1 cellular context compared by ENCODE assay signal in the genomic region with DNA sequence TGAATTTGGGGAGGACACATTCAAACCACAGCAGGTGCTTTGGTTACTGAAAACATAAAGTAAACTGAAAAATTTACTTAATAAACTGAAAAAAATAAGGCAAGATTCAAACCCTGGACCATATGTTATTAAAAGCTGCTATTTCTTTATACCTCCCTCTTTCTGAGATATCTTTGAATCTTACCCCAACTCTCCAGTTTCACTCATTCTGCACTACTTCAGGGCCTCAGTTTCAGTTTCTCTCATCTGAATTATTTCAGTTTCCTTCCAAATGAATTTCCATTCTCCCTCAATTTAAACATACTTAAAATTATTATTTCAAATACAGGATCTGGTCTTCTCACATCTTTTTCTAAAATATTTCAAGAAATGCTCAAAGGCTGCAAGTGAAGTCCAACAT.
TF ChIP-seq lines count a peak whose summit lies in the region.

No MANE protein-coding gene starts in this region.

TF ChIP-seq in GM12878, 131 proteins besides CTCF, POLR2A, EP300 and RAD21:
- TF ChIP-seq JUNB (IDR thresholded peaks at IDR 0.05) (peak; percentile 35; the same call in 1 of the 2 replicates), KAT2A (conservative IDR thresholded peaks at IDR 0.05; ENCODE audit: control insufficient read depth, low read depth, low read length) (no peak)
